11 cellular contexts compared by ENCODE assay signal in the genomic region with DNA sequence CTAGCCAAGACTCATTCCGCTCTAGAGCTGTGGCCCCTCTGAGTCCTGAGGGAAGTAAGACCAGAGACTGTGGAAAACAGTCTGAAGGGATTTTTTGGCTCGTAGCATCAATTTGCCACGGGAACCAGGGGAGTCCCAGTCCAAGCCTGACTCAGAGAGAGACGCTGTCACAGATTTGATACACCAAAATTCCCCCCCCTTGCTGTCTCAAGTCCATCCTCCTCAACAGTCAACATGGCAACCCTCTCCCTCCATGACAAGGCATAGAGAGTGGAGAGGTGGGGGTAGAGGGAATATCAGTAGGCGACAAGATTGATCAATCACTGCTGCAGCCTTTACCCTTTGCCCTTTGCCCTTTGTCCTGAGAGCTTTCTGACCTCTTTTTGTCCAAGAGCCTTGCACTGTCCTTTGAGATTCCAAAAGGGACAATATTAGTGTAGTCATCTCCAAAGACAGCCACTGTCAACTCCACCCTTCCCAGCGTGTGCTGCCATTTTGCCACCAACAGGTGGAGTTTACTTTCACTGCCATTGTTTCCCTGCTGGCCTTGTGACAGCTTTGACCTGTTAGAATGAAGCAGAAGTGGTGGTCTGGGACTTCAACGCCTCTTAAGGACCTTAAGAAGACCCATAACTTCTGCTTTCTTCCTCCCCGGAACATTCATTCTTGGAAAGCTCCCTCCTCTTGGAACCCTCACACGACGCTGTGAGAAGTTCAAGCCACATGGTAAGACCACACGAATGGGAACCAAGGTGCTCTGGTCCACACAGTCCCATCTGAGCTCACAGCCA. TPM values are rescaled to one million over a fixed set of nuclear protein-coding genes. Genes with fewer than 3 reads are reported as not detected.
DNase-seq lines count a peak whose midpoint lies in the region; ATAC-seq and TF ChIP-seq lines count a peak whose summit lies in the region.
"Had no signal": no experiment of that assay in that cellular context is flagged by ENCODE, and none has a peak within 500 bp of the region (broad histone marks: within the 10 kb centered on the region; RNA-seq: fewer than 3 reads in every experiment).

No MANE protein-coding gene starts in this region.

- H3K4me3 Mint-ChIP-seq in CD8-positive, alpha-beta T cell: no peak overlapping the region
- H3K4me3 Mint-ChIP-seq: brain had no signal

- POLR2A ChIA-PET in CD8-positive, alpha-beta T cell (lab: Charles Lee): interaction anchor here (1.2 kb wide), 1 partner anchor 21 kb away, joined by 3 read pairs; the partner anchor contains the start of gene TMEM132A

- no peak overlapping the region for H3K4ac ChIP-seq in mesendoderm (ENCODE audit: low read depth, low read length)

- H3K4me2 ChIP-seq in mesendoderm (ENCODE audit: low read length): no peak overlapping the region

- no CpG with 5 or more reads among the region's 11 CpGs for WGBS in mesendoderm (ENCODE audit: extremely low coverage, insufficient coverage, low lambda C conversion rate)

- H3K27me3 ChIP-seq in CD8-positive, alpha-beta T cell (ENCODE audit: insufficient read depth, low read length): no peaks in the 10 kb centered on the region
- H3K27me3 ChIP-seq in WERI-Rb-1 (ENCODE audit: insufficient read depth, low read depth, severe bottlenecking): no peaks in the 10 kb centered on the region
- no peaks in the 10 kb centered on the region for H3K27me3 ChIP-seq in mesendoderm (ENCODE audit: insufficient read depth, low read length, poor library complexity)

- no peaks in the 10 kb centered on the region for H3K79me2 ChIP-seq in mesendoderm (ENCODE audit: control insufficient read depth, insufficient read depth, low read length)

- intact Hi-C loops in CD8-positive, alpha-beta T cell (cut with DNase I, micrococcal nuclease): no loop called here

- CTCF ChIA-PET in CD8-positive, alpha-beta T cell (lab: Charles Lee): interaction anchor here (0.8 to 1.6 kb wide), 7 partner anchors 9 to 243 kb away, joined by 3 to 5 read pairs (median 3); no protein-coding TSS in a partner anchor

- no peak overlapping the region for H2AK5ac ChIP-seq in mesendoderm (ENCODE audit: low read length)

- H3K4me1 Mint-ChIP-seq in CD8-positive, alpha-beta T cell (ENCODE audit: low read depth): peaks cover 4% of the 10 kb centered on the region

- H2BK120ac ChIP-seq in mesendoderm (ENCODE audit: low read depth, low read length): no peak overlapping the region

- H3K56ac ChIP-seq in mesendoderm (ENCODE audit: low read length): no peak overlapping the region

- H3K79me1 ChIP-seq in mesendoderm (ENCODE audit: low read length): no peaks in the 10 kb centered on the region

- H3K18ac ChIP-seq in mesendoderm (ENCODE audit: low read length): no peak overlapping the region

- no peaks in the 10 kb centered on the region for H3K9me3 ChIP-seq in CD8-positive, alpha-beta T cell (ENCODE audit: low read length)
- no peaks in the 10 kb centered on the region for H3K9me3 ChIP-seq in WERI-Rb-1 (ENCODE audit: severe bottlenecking)

- H3K27me3 Mint-ChIP-seq in CD8-positive, alpha-beta T cell (ENCODE audit: low read depth): no peaks in the 10 kb centered on the region

- H3K23ac ChIP-seq in mesendoderm (ENCODE audit: low read length): no peak overlapping the region

- no peak overlapping the region for H3K9ac ChIP-seq in mesendoderm (ENCODE audit: low read length)

- peak; percentile 14 for TF ChIP-seq CTCF in CD8-positive, alpha-beta T cell (IDR thresholded peaks at IDR 0.05)
- TF ChIP-seq CTCF in GM13976 (IDR thresholded peaks at IDR 0.05; ENCODE audit: borderline replicate concordance, control extremely low read depth, extremely low read depth, insufficient read depth, missing control alignments): peak; percentile 28
- TF ChIP-seq CTCF in WERI-Rb-1 (IDR thresholded peaks at IDR 0.05; ENCODE audit: low read depth, low read length): peak; percentile 43

- no peaks in the 10 kb centered on the region for H3K9me3 Mint-ChIP-seq in CD8-positive, alpha-beta T cell
- H3K9me3 Mint-ChIP-seq: brain had no signal

- no peak overlapping the region for H3K27ac ChIP-seq in CD8-positive, alpha-beta T cell (ENCODE audit: low read depth, low read length)
- H3K27ac ChIP-seq in WERI-Rb-1 (no peak overlapping the region), mesendoderm (ENCODE audit: low read depth, low read length) (no peak overlapping the region)

- H4K5ac ChIP-seq in mesendoderm (ENCODE audit: low read length): no peak overlapping the region

- H3K36me3 ChIP-seq in CD8-positive, alpha-beta T cell (ENCODE audit: insufficient read depth, low read length): peaks cover 5% of the 10 kb centered on the region
- H3K36me3 ChIP-seq in WERI-Rb-1 (no peaks in the 10 kb centered on the region), mesendoderm (ENCODE audit: control insufficient read depth, insufficient read depth, low read length) (no peaks in the 10 kb centered on the region)

- H3K4me3 ChIP-seq in CD8-positive, alpha-beta T cell (ENCODE audit: low read depth, low read length): no peak overlapping the region
- no peak overlapping the region for H3K4me3 ChIP-seq in WERI-Rb-1 (ENCODE audit: low read depth, low read length)
- no peak overlapping the region for H3K4me3 ChIP-seq in mesendoderm (ENCODE audit: low read length)

- no peak overlapping the region for H2BK15ac ChIP-seq in mesendoderm (replicated peaks; ENCODE audit: low read depth)

- H3K36me3 Mint-ChIP-seq in CD8-positive, alpha-beta T cell: peaks cover 34% of the 10 kb centered on the region
- H3K36me3 Mint-ChIP-seq: brain had no signal

- ATAC-seq in CD8-positive, alpha-beta T cell: no peak
- ATAC-seq in GM21515 (IDR thresholded peaks at IDR 0.05; ENCODE audit: unreplicated experiment): no peak

- H2BK5ac ChIP-seq in mesendoderm (ENCODE audit: low read length): no peak overlapping the region

- H3K27ac Mint-ChIP-seq in CD8-positive, alpha-beta T cell: no peak overlapping the region

- H3K4me1 ChIP-seq in CD8-positive, alpha-beta T cell (ENCODE audit: insufficient read depth, low read length): no peaks in the 10 kb centered on the region
- no peaks in the 10 kb centered on the region for H3K4me1 ChIP-seq in mesendoderm (ENCODE audit: control insufficient read depth, low read depth, low read length)

- no peak for DNase-seq in CD8-positive, alpha-beta T cell
- peak; percentile 45 for DNase-seq in GM13976 (ENCODE audit: low spot score)
- DNase-seq in WERI-Rb-1: no peak
- DNase-seq in mesendoderm: peak; percentile 59
- DNase-seq in NCI-H2227 (lab: John Stamatoyannopoulos, UW; ENCODE audit: unreplicated experiment): no peak
- DNase-seq in cerebellum (ENCODE audit: low spot score): no peak
- DNase-seq in HPDE6-E6E7 (ENCODE audit: extremely low spot score): no peak
- DNase-seq: NCI-H1694 treated with DMSO at 0.1 percent for 48 hours; stimulated activated CD4-positive, alpha-beta T cell treated with anti-CD3 and anti-CD28 coated beads, Interleukin-4, amount 100 ng/mL, for 4 hours had no signal

- in situ Hi-C loops in GM13976 (cut with MboI; ENCODE audit: low sequenced_read_pairs, unreplicated experiment): no loop called here

- no peak overlapping the region for H4K8ac ChIP-seq in mesendoderm (ENCODE audit: low read depth, low read length)

RNA-seq across cellular contexts. Expression of gene SLC15A3, which starts 7.3 kb away (rescaled TPM):
- total RNA-seq in CD8-positive, alpha-beta T cell: 1 to 10 TPM; 6.3 to 9.0 TPM
- polyA plus RNA-seq in mesendoderm (2013, experiment 1 of 2): 14.1 TPM
- polyA plus RNA-seq in mesendoderm (2013, experiment 2 of 2): 12.4 TPM
- total RNA-seq in cerebellum: 3.3 TPM

RNA-seq across cellular contexts. Expression of gene TMEM132A, which starts 20.4 kb away (rescaled TPM):
- not detected for total RNA-seq in CD8-positive, alpha-beta T cell
- 34.2 TPM for polyA plus RNA-seq in mesendoderm (2013, experiment 1 of 2)
- 32.7 TPM for polyA plus RNA-seq in mesendoderm (2013, experiment 2 of 2)
- total RNA-seq in cerebellum: 69.1 TPM

RNA-seq across cellular contexts. Expression of gene CD6, which starts 26.8 kb away (rescaled TPM):
- 100 to 1,000 TPM; 765 to 793 TPM for total RNA-seq in CD8-positive, alpha-beta T cell
- 0.07 TPM for polyA plus RNA-seq in mesendoderm (2013, experiment 1 of 2)
- polyA plus RNA-seq in mesendoderm (2013, experiment 2 of 2): 0.03 TPM
- total RNA-seq in cerebellum: 0.27 TPM

RNA-seq across cellular contexts. Expression of gene TMEM109, which starts 30.7 kb away (rescaled TPM):
- total RNA-seq in CD8-positive, alpha-beta T cell: 10 to 100 TPM; 46.7 to 52.2 TPM
- polyA plus RNA-seq in mesendoderm (2013, experiment 1 of 2): 47.0 TPM
- 48.0 TPM for polyA plus RNA-seq in mesendoderm (2013, experiment 2 of 2)
- total RNA-seq in cerebellum: 7.3 TPM

RNA-seq across cellular contexts. Expression of gene PRPF19, which starts 38.3 kb away (rescaled TPM):
- total RNA-seq in CD8-positive, alpha-beta T cell: 10 to 100 TPM; 96.1 to 99.4 TPM
- polyA plus RNA-seq in mesendoderm (2013, experiment 1 of 2): 124 TPM
- polyA plus RNA-seq in mesendoderm (2013, experiment 2 of 2): 124 TPM
- total RNA-seq in cerebellum: 48.2 TPM

Comparison
In these comparisons a context has a peak if more than half of its experiments do, and no peak if none do; other contexts are left out.
1. DNase-seq: peak in GM13976 (single experiment) and mesendoderm (single experiment); none in CD8-positive, alpha-beta T cell (0 of 7), WERI-Rb-1 (single experiment), NCI-H2227 (single experiment), cerebellum (single experiment) and HPDE6-E6E7 (single experiment).
2. RNA of gene TMEM132A, which starts 20.4 kb away (total RNA-seq): 69.1 TPM in cerebellum (single experiment); not detected in CD8-positive, alpha-beta T cell; every median in the first group is over 10 times any median in the second.
3. RNA of gene CD6, which starts 26.8 kb away (total RNA-seq): 765 to 793 TPM in CD8-positive, alpha-beta T cell; 0.27 TPM in cerebellum (single experiment); every median in the first group is over 100 times any median in the second.
4. Peak in every context shown above with its lines, with median percentiles within 50 percentile points of each other: CTCF ChIP-seq.